In the genomic region with DNA sequence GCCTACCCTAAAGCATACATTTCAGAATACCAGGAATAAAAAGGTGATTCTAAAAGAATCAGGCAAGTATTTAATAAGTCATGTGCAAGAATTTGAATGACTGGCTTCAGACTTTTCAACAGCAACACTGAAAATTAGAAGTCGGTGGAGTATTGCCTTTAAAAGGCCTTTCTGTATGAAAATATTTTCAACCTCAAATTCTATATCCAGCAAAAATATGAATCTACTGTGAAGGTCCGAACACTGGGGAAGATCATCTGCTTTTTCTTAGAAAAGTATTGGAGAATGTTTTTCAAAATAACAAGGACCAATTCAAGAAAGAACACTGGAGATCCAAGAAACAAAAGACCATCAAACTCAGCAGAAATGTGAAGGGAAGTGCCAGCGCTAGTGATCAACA, we compare ENCODE assay signal across 3 cellular contexts.
"Had no signal": no experiment of that assay in that cellular context is flagged by ENCODE, and none has a peak within 500 bp of the region (broad histone marks: within the 10 kb centered on the region; RNA-seq: fewer than 3 reads in every experiment).

No MANE protein-coding gene starts in this region.

- DNase-seq: GDM1, GF-D8 had no signal

- H3K4me3 ChIP-seq: GM12878 had no signal
